In the genomic region with DNA sequence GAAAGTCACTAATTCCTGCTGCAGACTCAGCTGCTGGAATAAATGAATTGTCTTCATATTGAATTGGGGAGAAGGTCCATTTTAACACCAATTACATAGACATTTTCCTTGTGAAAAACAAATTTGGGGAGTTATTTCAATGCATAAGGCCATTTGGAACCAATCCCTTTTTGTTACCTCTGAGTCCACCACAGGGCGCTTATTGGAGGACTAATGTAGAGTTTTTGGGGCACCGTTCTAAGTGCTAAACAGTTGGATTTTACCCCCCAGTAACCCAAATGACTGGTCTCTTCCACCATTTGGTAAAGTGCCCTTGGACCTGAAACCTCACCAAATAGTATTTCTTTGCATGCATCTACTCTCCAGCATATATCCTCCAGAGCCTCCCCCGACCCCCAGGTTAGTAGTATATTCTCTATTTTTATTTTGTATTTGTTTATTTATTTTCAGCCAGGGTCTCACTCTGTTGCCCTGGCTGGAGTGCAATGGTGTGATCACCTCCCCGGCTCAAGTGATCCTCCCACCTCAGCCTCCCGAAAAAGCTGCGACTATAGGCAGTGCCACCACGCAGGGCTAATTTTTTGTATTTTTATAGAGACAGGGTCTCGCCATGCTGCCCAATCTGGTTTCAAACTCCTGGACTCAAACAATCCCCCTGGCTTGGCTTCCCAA, we compare ENCODE assay signal across 9 cellular contexts. TPM values are rescaled to one million over a fixed set of nuclear protein-coding genes. Genes with fewer than 3 reads are reported as not detected.
DNase-seq lines count a peak whose midpoint lies in the region; ATAC-seq and TF ChIP-seq lines count a peak whose summit lies in the region.
"Had no signal": no experiment of that assay in that cellular context is flagged by ENCODE, and none has a peak within 500 bp of the region (broad histone marks: within the 10 kb centered on the region; RNA-seq: fewer than 3 reads in every experiment).

No MANE protein-coding gene starts in this region.

- H3K4ac ChIP-seq in mesendoderm (ENCODE audit: low read depth, low read length) = no peak overlapping the region

- H3K56ac ChIP-seq in mesendoderm (ENCODE audit: low read length) = no peak overlapping the region

- peak overlapping the region; percentile 97 for H3K27ac Mint-ChIP-seq in activated naive CD8-positive, alpha-beta T cell treated with anti-CD3 and anti-CD28 coated beads, Interleukin-2, amount 50 U/mL, for 24 hours
- H3K27ac Mint-ChIP-seq in mesothelial cell of epicardium = peak overlapping the region; percentile 100

- no peaks in the 10 kb centered on the region for H3K79me2 ChIP-seq in mesendoderm (ENCODE audit: control insufficient read depth, insufficient read depth, low read length)

- no peak overlapping the region for H3K4me2 ChIP-seq in mesendoderm (ENCODE audit: low read length)

- no peaks in the 10 kb centered on the region for H3K27me3 ChIP-seq in left ventricle myocardium inferior (ENCODE audit: low read depth)
- H3K27me3 ChIP-seq in mesendoderm (ENCODE audit: insufficient read depth, low read length, poor library complexity) = no peaks in the 10 kb centered on the region
- H3K27me3 ChIP-seq in uterus = no peaks in the 10 kb centered on the region

- H3K4me3 ChIP-seq in left ventricle myocardium inferior (peak overlapping the region; percentile 79), mesendoderm (ENCODE audit: low read length) (no peak overlapping the region), uterus (peak overlapping the region in 1 of 2 donors; percentile 74)

- ATAC-seq in left cardiac atrium = no peak
- ATAC-seq in activated naive CD8-positive, alpha-beta T cell treated with anti-CD3 and anti-CD28 coated beads, Interleukin-2, amount 50 U/mL, for 24 hours = no peak

- DNase-seq in left ventricle myocardium inferior (no peak), left cardiac atrium (no peak), mesothelial cell of epicardium (ENCODE audit: low spot score in 2 of 2, unreplicated experiment in 2 of 2) (no peak), NCI-H526 treated with DMSO at 0.1 percent for 48 hours (lab: John Stamatoyannopoulos, UW) (no peak), mesendoderm (no peak), inferior parietal cortex (ENCODE audit: extremely low spot score) (no peak), uterus (no peak)
- DNase-seq in activated naive CD8-positive, alpha-beta T cell treated with anti-CD3 and anti-CD28 coated beads, Interleukin-2, amount 50 U/mL, for 24 hours = no peak

- H3K9me3 Mint-ChIP-seq in activated naive CD8-positive, alpha-beta T cell treated with anti-CD3 and anti-CD28 coated beads, Interleukin-2, amount 50 U/mL, for 24 hours = no peaks in the 10 kb centered on the region
- no peaks in the 10 kb centered on the region for H3K9me3 Mint-ChIP-seq in mesothelial cell of epicardium

- H3K23ac ChIP-seq in mesendoderm (ENCODE audit: low read length) = no peak overlapping the region

- H3K9me3 ChIP-seq in left ventricle myocardium inferior (replicated peaks) (no peaks in the 10 kb centered on the region), uterus (no peaks in the 10 kb centered on the region)

- H2AK5ac ChIP-seq in mesendoderm (ENCODE audit: low read length) = no peak overlapping the region

- no peak overlapping the region for H2BK15ac ChIP-seq in mesendoderm (replicated peaks; ENCODE audit: low read depth)

- H3K4me1 ChIP-seq in left ventricle myocardium inferior (peaks cover 92% of the 10 kb centered on the region), mesendoderm (ENCODE audit: control insufficient read depth, low read depth, low read length) (peaks cover 7% of the 10 kb centered on the region), uterus (no peaks in the 10 kb centered on the region)

- TF ChIP-seq CTCF in left ventricle myocardium inferior (IDR thresholded peaks at IDR 0.05; ENCODE audit: borderline replicate concordance) = no peak
- TF ChIP-seq CTCF in mesothelial cell of epicardium (IDR thresholded peaks at IDR 0.05; ENCODE audit: unreplicated experiment) = no peak
- TF ChIP-seq CTCF in uterus (IDR thresholded peaks at IDR 0.05) = no peak

- H3K18ac ChIP-seq in mesendoderm (ENCODE audit: low read length) = no peak overlapping the region

- peak overlapping the region; percentile 99 for H3K4me3 Mint-ChIP-seq in activated naive CD8-positive, alpha-beta T cell treated with anti-CD3 and anti-CD28 coated beads, Interleukin-2, amount 50 U/mL, for 24 hours
- peak overlapping the region; percentile 97 for H3K4me3 Mint-ChIP-seq in mesothelial cell of epicardium

- no peak overlapping the region for H4K8ac ChIP-seq in mesendoderm (ENCODE audit: low read depth, low read length)

- no peak overlapping the region for H2BK120ac ChIP-seq in mesendoderm (ENCODE audit: low read depth, low read length)

- intact Hi-C loops in left ventricle myocardium inferior (cut with micrococcal nuclease) = loop anchor here (10.0 kb wide), 1 partner anchor 55 kb away; the partner anchor contains the start of gene MLLT11
- intact Hi-C loops in left cardiac atrium (cut with DNase I) = loop anchor here in 1 of 2 donors (10.0 kb wide), 1 partner anchor 45 kb away; the partner anchor contains the start of gene CDC42SE1
- intact Hi-C loops in uterus (cut with DNase I; ENCODE audit: low total_unique reads) = no loop called here

- TF ChIP-seq POLR2A in uterus (IDR thresholded peaks at IDR 0.05) = no peak

- H3K9ac ChIP-seq in mesendoderm (ENCODE audit: low read length) = no peak overlapping the region

- H3K36me3 Mint-ChIP-seq in activated naive CD8-positive, alpha-beta T cell treated with anti-CD3 and anti-CD28 coated beads, Interleukin-2, amount 50 U/mL, for 24 hours (ENCODE audit: low read depth) = no peaks in the 10 kb centered on the region
- H3K36me3 Mint-ChIP-seq in mesothelial cell of epicardium = peaks cover 2% of the 10 kb centered on the region

- H3K27me3 Mint-ChIP-seq in activated naive CD8-positive, alpha-beta T cell treated with anti-CD3 and anti-CD28 coated beads, Interleukin-2, amount 50 U/mL, for 24 hours = no peaks in the 10 kb centered on the region
- no peaks in the 10 kb centered on the region for H3K27me3 Mint-ChIP-seq in mesothelial cell of epicardium (ENCODE audit: low read depth)

- H3K27ac ChIP-seq in left ventricle myocardium inferior (replicated peaks) (peak overlapping the region; percentile 94), mesendoderm (ENCODE audit: low read depth, low read length) (no peak overlapping the region), uterus (peak overlapping the region in 1 of 2 donors; percentile 93)

- H2BK5ac ChIP-seq in mesendoderm (ENCODE audit: low read length) = no peak overlapping the region

- H3K4me1 Mint-ChIP-seq in activated naive CD8-positive, alpha-beta T cell treated with anti-CD3 and anti-CD28 coated beads, Interleukin-2, amount 50 U/mL, for 24 hours = peaks cover 67% of the 10 kb centered on the region
- H3K4me1 Mint-ChIP-seq in mesothelial cell of epicardium = peaks cover 56% of the 10 kb centered on the region

- WGBS in mesendoderm (ENCODE audit: extremely low coverage, insufficient coverage, low lambda C conversion rate) = no CpG with 5 or more reads among the region's 8 CpGs

- H3K36me3 ChIP-seq in left ventricle myocardium inferior (no peaks in the 10 kb centered on the region), mesendoderm (ENCODE audit: control insufficient read depth, insufficient read depth, low read length) (no peaks in the 10 kb centered on the region), uterus (no peaks in the 10 kb centered on the region)

- no peak overlapping the region for H4K5ac ChIP-seq in mesendoderm (ENCODE audit: low read length)

- H3K79me1 ChIP-seq in mesendoderm (ENCODE audit: low read length) = peaks cover 2% of the 10 kb centered on the region

RNA-seq across cellular contexts. Expression of gene PRUNE1, which starts 1.6 kb away (rescaled TPM):
- 42.8 TPM for total RNA-seq in left ventricle myocardium inferior
- total RNA-seq in left cardiac atrium = 10 to 100 TPM; 33.1 to 36.6 TPM
- total RNA-seq in mesothelial cell of epicardium = 25.0 to 25.8 TPM (median 25.4 TPM) in 3 replicates
- 23.7 TPM for polyA plus RNA-seq in mesendoderm (2013, experiment 1 of 2)
- 23.8 TPM for polyA plus RNA-seq in mesendoderm (2013, experiment 2 of 2)
- total RNA-seq in uterus = 10 to 100 TPM in 3 of 4 donors, 1 to 10 TPM in 1; 10.0 to 26.4 (median 20.1) TPM

RNA-seq across cellular contexts. Expression of gene MINDY1, which starts 3.1 kb away (rescaled TPM):
- 44.3 TPM for total RNA-seq in left ventricle myocardium inferior
- total RNA-seq in left cardiac atrium = 10 to 100 TPM; 32.2 to 36.2 TPM
- 29.7 to 31.7 TPM (median 30.9 TPM) in 3 replicates for total RNA-seq in mesothelial cell of epicardium
- 4.6 TPM for polyA plus RNA-seq in mesendoderm (2013, experiment 1 of 2)
- 4.8 TPM for polyA plus RNA-seq in mesendoderm (2013, experiment 2 of 2)
- total RNA-seq in uterus = 10 to 100 TPM in 3 of 4 donors, 1 to 10 TPM in 1; 10.0 to 37.7 (median 24.6) TPM

RNA-seq across cellular contexts. Expression of gene BNIPL, which starts 26.6 kb away (rescaled TPM):
- total RNA-seq in left ventricle myocardium inferior (0.47 TPM), left cardiac atrium (under 1 TPM; 0.15 to 0.16 TPM), mesothelial cell of epicardium (4.2 to 5.7 TPM (median 4.6 TPM) in 3 replicates), uterus (under 1 TPM in 2 of 4 donors, not detected in 2; 0.24 to 0.55 TPM)
- polyA plus RNA-seq in mesendoderm (2013, experiment 1 of 2) = 2.2 TPM
- polyA plus RNA-seq in mesendoderm (2013, experiment 2 of 2) = 2.0 TPM

RNA-seq across cellular contexts. Expression of gene ANXA9, which starts 27.7 kb away (rescaled TPM):
- total RNA-seq in left ventricle myocardium inferior (0.14 TPM), left cardiac atrium (under 1 TPM; 0.15 to 0.44 TPM), mesothelial cell of epicardium (1.2 TPM in 3 replicates), uterus (10 to 100 TPM in 1 of 4 donors, 1 to 10 TPM in 3; 2.3 to 54.3 (median 6.2) TPM)
- polyA plus RNA-seq in mesendoderm (2013, experiment 1 of 2) = 1.8 TPM
- 1.9 TPM for polyA plus RNA-seq in mesendoderm (2013, experiment 2 of 2)
- total RNA-seq: LHCN-M2 had no signal

RNA-seq across cellular contexts. Expression of gene CERS2, which starts 35.2 kb away (rescaled TPM):
- total RNA-seq in left ventricle myocardium inferior (78.9 TPM), left cardiac atrium (100 to 1,000 TPM in 1 of 2 donors, 10 to 100 TPM in 1; 72.0 to 105 TPM), mesothelial cell of epicardium (127 to 137 TPM (median 132 TPM) in 3 replicates), uterus (100 to 1,000 TPM in 3 of 4 donors, 10 to 100 TPM in 1; 74.9 to 191 (median 147) TPM)
- 226 TPM for polyA plus RNA-seq in mesendoderm (2013, experiment 1 of 2)
- 224 TPM for polyA plus RNA-seq in mesendoderm (2013, experiment 2 of 2)
